ENCODE assay signal across 18 cellular contexts in the genomic region with DNA sequence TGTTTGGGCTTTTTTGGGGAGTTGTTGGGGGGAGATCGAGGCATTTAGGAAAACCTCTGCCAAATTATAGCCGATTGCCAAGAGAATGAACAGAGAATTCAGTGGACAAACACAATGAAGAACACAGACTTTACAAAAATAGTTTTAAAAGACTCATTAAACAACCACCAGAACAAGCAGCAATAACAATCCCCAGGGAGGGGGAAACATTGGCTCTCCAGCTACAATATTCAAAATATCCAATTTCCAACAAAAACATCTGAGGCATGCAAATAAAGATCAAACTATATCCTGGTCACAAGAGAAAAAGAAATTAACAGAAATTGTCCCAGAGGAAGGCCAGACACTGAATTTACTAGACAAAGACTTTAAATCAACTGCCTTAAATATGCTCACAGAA.
"Had no signal": no experiment of that assay in that cellular context is flagged by ENCODE, and none has a peak within 500 bp of the region (broad histone marks: within the 10 kb centered on the region; RNA-seq: fewer than 3 reads in every experiment).

No MANE protein-coding gene starts in this region.

- H3K27ac ChIP-seq: ascending aorta, left lung, testis had no signal

- H3K36me3 ChIP-seq: ascending aorta, left lung had no signal

- H3K27me3 Mint-ChIP-seq: activated naive CD8-positive, alpha-beta T cell treated with anti-CD3 and anti-CD28 coated beads for 36 hours; brain; naive B cell had no signal

- H3K27ac Mint-ChIP-seq: activated naive CD4-positive, alpha-beta T cell treated with anti-CD3 and anti-CD28 coated beads for 36 hours; activated naive CD8-positive, alpha-beta T cell treated with anti-CD3 and anti-CD28 coated beads for 36 hours; activated T-helper 1 cell treated with anti-CD3 and anti-CD28 coated beads, Interleukin-12 subunit alpha, Interleukin-12 subunit beta, Interleukin-2, Interleukin-4 antibody, amounts not matched to agents 30 ng/mL and 10 ng/mL and 1 ng/mL, durations not matched to agents 14 hours and 24 hours and 36 hours had no signal

- H3K4me3 Mint-ChIP-seq: activated naive CD4-positive, alpha-beta T cell treated with anti-CD3 and anti-CD28 coated beads for 36 hours; activated naive CD8-positive, alpha-beta T cell treated with anti-CD3 and anti-CD28 coated beads for 36 hours; activated T-helper 1 cell treated with anti-CD3 and anti-CD28 coated beads, Interleukin-12 subunit alpha, Interleukin-12 subunit beta, Interleukin-2, Interleukin-4 antibody, amounts not matched to agents 30 ng/mL and 10 ng/mL and 1 ng/mL, durations not matched to agents 14 hours and 24 hours and 36 hours; brain; naive B cell had no signal

- DNase-seq: activated CD4-positive, alpha-beta T cell treated with anti-CD3 and anti-CD28 coated beads for 4 hours; activated CD4-positive, alpha-beta T cell treated with anti-CD3 and anti-CD28 coated beads, Interleukin-2, amount 50 U/mL, for 4 hours; activated effector memory CD4-positive, alpha-beta T cell treated with anti-CD3 and anti-CD28 coated beads, Interleukin-2, amount 50 U/mL, for 16 hours; activated naive CD4-positive, alpha-beta T cell treated with anti-CD3 and anti-CD28 coated beads for 36 hours; activated naive CD8-positive, alpha-beta T cell treated with anti-CD3 and anti-CD28 coated beads for 36 hours; left lung; mucosa of descending colon; naive B cell; nucleus accumbens; right cardiac atrium; stimulated activated CD4-positive, alpha-beta T cell treated with anti-CD3 and anti-CD28 coated beads, Interleukin-2, amount 100 ng/mL, for 48 hours; stimulated activated naive CD8-positive, alpha-beta T cell treated with anti-CD3 and anti-CD28 coated beads, Interleukin-15, Interleukin-2, amounts not matched to agents 100 U/mL and 50 U/mL, for 24 hours; testis; trophoblast cell had no signal

- H3K9me3 ChIP-seq: ascending aorta, left lung, mucosa of descending colon, testis had no signal

- H3K36me3 Mint-ChIP-seq: activated naive CD8-positive, alpha-beta T cell treated with anti-CD3 and anti-CD28 coated beads for 36 hours; naive B cell had no signal

- H3K27me3 ChIP-seq: ascending aorta, left lung, testis had no signal

- H3K9me3 Mint-ChIP-seq: activated naive CD4-positive, alpha-beta T cell treated with anti-CD3 and anti-CD28 coated beads for 36 hours; activated naive CD8-positive, alpha-beta T cell treated with anti-CD3 and anti-CD28 coated beads for 36 hours; activated T-helper 1 cell treated with anti-CD3 and anti-CD28 coated beads, Interleukin-12 subunit alpha, Interleukin-12 subunit beta, Interleukin-2, Interleukin-4 antibody, amounts not matched to agents 30 ng/mL and 10 ng/mL and 1 ng/mL, durations not matched to agents 14 hours and 24 hours and 36 hours; naive B cell had no signal

- H3K4me1 ChIP-seq: testis had no signal

- H3K4me3 ChIP-seq: ascending aorta, left lung, lung, mucosa of descending colon, testis had no signal
